In the genomic region with DNA sequence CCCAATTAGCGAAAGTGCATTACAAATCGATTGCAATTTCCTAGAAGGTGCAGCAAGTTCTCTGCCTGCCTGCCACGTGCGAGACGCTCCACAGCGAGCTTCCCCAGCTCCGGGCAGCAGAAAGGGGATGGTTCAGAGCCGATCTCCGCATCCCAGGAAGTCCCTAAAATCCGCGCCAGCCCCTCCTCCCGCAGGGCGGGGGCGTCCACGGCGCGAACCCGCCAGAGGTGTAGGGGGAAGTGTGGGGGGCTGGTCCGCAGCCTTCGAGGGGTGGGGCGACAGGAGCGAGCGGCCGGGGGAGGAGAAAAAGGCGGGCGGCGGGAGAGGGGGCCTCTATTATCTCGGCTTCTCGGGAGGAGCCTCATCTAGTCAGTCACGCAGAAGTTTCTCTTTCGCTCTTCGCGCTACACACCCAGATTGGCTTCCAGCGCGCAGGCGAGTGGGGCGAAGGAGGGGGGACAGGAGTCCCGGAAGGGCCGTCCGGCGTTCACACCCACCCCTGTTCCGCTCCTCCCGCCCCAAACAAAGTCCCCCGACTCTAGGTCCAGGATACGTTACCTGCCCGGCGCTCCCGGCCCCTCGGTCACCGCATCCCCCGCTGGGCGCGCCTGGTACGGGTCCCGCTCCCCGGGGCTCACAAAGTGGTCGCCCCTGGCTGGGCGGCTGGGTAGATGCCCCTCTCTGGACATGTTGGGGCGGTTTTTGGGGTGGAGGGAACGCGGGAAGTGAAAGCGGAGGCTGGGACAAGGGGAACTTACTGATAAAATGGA, we compare ENCODE assay signal across 8 cellular contexts. TPM values are rescaled to one million over a fixed set of nuclear protein-coding genes. Genes with fewer than 3 reads are reported as not detected.
DNase-seq lines count a peak whose midpoint lies in the region; ATAC-seq and TF ChIP-seq lines count a peak whose summit lies in the region.

No MANE protein-coding gene starts in this region.

- TF ChIP-seq CTCF in WTC11 (IDR thresholded peaks at IDR 0.05) (no peak), cardiac fibroblast (IDR thresholded peaks at IDR 0.05; ENCODE audit: low read depth, low read length) (no peak)

- CTCF ChIA-PET in WTC11 (lab: Charles Lee), result interaction anchor here (1.2 to 2.0 kb wide), 2 partner anchors 11 to 94 kb away, joined by 4 to 5 read pairs; a partner anchor contains a TSS

- H3K79me2 ChIP-seq in ACC112 (ENCODE audit: control insufficient read depth, insufficient read depth, low read length, unreplicated experiment), result peaks cover 7% of the 10 kb centered on the region

- no peaks in the 10 kb centered on the region for H3K36me3 Mint-ChIP-seq in WTC11

- H3K27ac ChIP-seq in ACC112 (ENCODE audit: low read depth, low read length), result peak overlapping the region; percentile 100

- H3K36me3 ChIP-seq in ACC112 (ENCODE audit: insufficient read depth, low read length), result no peaks in the 10 kb centered on the region

- H3K27me3 ChIP-seq in ACC112 (ENCODE audit: insufficient read depth, low read length), result no peaks in the 10 kb centered on the region

- H3K9me3 Mint-ChIP-seq in WTC11, result no peaks in the 10 kb centered on the region

- ATAC-seq in GM18870 (IDR thresholded peaks at IDR 0.05; ENCODE audit: unreplicated experiment) (peak; percentile 80), HG03103 (IDR thresholded peaks at IDR 0.05; ENCODE audit: low read depth, unreplicated experiment) (peak; percentile 80), WTC11 (peak; percentile 68)

- peaks cover 46% of the 10 kb centered on the region for H3K27me3 Mint-ChIP-seq in WTC11 (ENCODE audit: low read depth)

- peak overlapping the region; percentile 84 for H3K4me3 Mint-ChIP-seq in WTC11

- peak; percentile 98 for DNase-seq in NCI-H2227 (lab: John Stamatoyannopoulos, UW; ENCODE audit: unreplicated experiment)
- peak; percentile 66 for DNase-seq in WTC11 (ENCODE audit: low spot score)
- peak; percentile 95 to 98 for DNase-seq in cardiac fibroblast (ENCODE audit: low read depth in 2 of 2)
- DNase-seq in iris pigment epithelial cell (ENCODE audit: low read depth), result peak; percentile 94
- peak; percentile 80 to 88 (median 85) for DNase-seq in stimulated activated CD4-positive, alpha-beta T cell treated with anti-CD3 and anti-CD28 coated beads, Interleukin-12 subunit alpha, Interleukin-12 subunit beta, amount 100 ng/mL, for 48 hours (ENCODE audit: low read depth in 2 of 3, low spot score in 1 of 3)

- H3K27ac Mint-ChIP-seq in WTC11, result peak overlapping the region; percentile 87

- H3K4me1 ChIP-seq in ACC112 (ENCODE audit: control insufficient read depth, insufficient read depth, low read length, unreplicated experiment), result peaks cover 34% of the 10 kb centered on the region

- POLR2A ChIA-PET in WTC11 (lab: Charles Lee), result interaction anchor here (0.6 to 2.2 kb wide), 9 partner anchors 8 to 248 kb away, joined by 3 to 6 read pairs (median 3); no protein-coding TSS in a partner anchor

- peak overlapping the region; percentile 98 for H3K4me3 ChIP-seq in ACC112 (ENCODE audit: low read depth, low read length)
- peak overlapping the region; percentile 84 to 91 for H3K4me3 ChIP-seq in cardiac fibroblast (replicated peaks in 1 of 2; ENCODE audit: low read depth in 2 of 2, low read length in 2 of 2)

- peaks cover 39% of the 10 kb centered on the region for H3K4me1 Mint-ChIP-seq in WTC11

- H2AFZ ChIP-seq in ACC112 (ENCODE audit: low read length, unreplicated experiment), result peak overlapping the region; percentile 55

TF ChIP-seq in WTC11, 78 proteins besides CTCF, POLR2A, EP300 and RAD21 (continues in another document):
- TF ChIP-seq CREM (CRISPR knock-in tag; IDR thresholded peaks at IDR 0.05) (peak; percentile 47; the same call in 1 of the 2 replicates), ETV6 (CRISPR knock-in tag; IDR thresholded peaks at IDR 0.05) (no peak), FOXP1 (CRISPR knock-in tag; IDR thresholded peaks at IDR 0.05; ENCODE audit: borderline replicate concordance) (peak; percentile 25; the same call in 1 of the 2 replicates), ZNF416 (CRISPR knock-in tag; IDR thresholded peaks at IDR 0.05) (no peak), SP1 (CRISPR knock-in tag; conservative IDR thresholded peaks at IDR 0.05) (0 out of 2 replicates have a peak, but pooled peaks have one; percentile 50), TEAD1 (CRISPR knock-in tag; IDR thresholded peaks at IDR 0.05) (0 out of 2 replicates have a peak, but pooled peaks have one; percentile 48), ZNF232 (CRISPR knock-in tag; IDR thresholded peaks at IDR 0.05) (0 out of 2 replicates have a peak, but pooled peaks have one; percentile 35), SMAD4 (CRISPR knock-in tag; IDR thresholded peaks at IDR 0.05) (no peak), ZNF423 (CRISPR knock-in tag; IDR thresholded peaks at IDR 0.05) (peak; percentile 79)
- TF ChIP-seq, protein P1, sequence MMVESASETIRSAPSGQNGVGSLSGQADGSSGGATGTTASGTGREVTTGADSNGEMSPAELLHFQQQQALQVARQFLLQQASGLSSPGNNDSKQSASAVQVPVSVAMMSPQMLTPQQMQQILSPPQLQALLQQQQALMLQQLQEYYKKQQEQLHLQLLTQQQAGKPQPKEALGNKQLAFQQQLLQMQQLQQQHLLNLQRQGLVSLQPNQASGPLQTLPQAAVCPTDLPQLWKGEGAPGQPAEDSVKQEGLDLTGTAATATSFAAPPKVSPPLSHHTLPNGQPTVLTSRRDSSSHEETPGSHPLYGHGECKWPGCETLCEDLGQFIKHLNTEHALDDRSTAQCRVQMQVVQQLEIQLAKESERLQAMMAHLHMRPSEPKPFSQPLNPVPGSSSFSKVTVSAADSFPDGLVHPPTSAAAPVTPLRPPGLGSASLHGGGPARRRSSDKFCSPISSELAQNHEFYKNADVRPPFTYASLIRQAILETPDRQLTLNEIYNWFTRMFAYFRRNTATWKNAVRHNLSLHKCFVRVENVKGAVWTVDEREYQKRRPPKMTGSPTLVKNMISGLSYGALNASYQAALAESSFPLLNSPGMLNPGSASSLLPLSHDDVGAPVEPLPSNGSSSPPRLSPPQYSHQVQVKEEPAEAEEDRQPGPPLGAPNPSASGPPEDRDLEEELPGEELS (CRISPR knock-in tag; IDR thresholded peaks at IDR 0.05), result 0 out of 2 replicates have a peak, but pooled peaks have one; percentile 21
- TF ChIP-seq, protein P2, sequence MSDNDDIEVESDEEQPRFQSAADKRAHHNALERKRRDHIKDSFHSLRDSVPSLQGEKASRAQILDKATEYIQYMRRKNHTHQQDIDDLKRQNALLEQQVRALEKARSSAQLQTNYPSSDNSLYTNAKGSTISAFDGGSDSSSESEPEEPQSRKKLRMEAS (CRISPR knock-in tag; IDR thresholded peaks at IDR 0.05), result peak; percentile 80
- TF ChIP-seq, protein P3, sequence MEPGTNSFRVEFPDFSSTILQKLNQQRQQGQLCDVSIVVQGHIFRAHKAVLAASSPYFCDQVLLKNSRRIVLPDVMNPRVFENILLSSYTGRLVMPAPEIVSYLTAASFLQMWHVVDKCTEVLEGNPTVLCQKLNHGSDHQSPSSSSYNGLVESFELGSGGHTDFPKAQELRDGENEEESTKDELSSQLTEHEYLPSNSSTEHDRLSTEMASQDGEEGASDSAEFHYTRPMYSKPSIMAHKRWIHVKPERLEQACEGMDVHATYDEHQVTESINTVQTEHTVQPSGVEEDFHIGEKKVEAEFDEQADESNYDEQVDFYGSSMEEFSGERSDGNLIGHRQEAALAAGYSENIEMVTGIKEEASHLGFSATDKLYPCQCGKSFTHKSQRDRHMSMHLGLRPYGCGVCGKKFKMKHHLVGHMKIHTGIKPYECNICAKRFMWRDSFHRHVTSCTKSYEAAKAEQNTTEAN (CRISPR knock-in tag; IDR thresholded peaks at IDR 0.05), result 0 out of 2 replicates have a peak, but pooled peaks have one; percentile 22
- TF ChIP-seq, protein P4, sequence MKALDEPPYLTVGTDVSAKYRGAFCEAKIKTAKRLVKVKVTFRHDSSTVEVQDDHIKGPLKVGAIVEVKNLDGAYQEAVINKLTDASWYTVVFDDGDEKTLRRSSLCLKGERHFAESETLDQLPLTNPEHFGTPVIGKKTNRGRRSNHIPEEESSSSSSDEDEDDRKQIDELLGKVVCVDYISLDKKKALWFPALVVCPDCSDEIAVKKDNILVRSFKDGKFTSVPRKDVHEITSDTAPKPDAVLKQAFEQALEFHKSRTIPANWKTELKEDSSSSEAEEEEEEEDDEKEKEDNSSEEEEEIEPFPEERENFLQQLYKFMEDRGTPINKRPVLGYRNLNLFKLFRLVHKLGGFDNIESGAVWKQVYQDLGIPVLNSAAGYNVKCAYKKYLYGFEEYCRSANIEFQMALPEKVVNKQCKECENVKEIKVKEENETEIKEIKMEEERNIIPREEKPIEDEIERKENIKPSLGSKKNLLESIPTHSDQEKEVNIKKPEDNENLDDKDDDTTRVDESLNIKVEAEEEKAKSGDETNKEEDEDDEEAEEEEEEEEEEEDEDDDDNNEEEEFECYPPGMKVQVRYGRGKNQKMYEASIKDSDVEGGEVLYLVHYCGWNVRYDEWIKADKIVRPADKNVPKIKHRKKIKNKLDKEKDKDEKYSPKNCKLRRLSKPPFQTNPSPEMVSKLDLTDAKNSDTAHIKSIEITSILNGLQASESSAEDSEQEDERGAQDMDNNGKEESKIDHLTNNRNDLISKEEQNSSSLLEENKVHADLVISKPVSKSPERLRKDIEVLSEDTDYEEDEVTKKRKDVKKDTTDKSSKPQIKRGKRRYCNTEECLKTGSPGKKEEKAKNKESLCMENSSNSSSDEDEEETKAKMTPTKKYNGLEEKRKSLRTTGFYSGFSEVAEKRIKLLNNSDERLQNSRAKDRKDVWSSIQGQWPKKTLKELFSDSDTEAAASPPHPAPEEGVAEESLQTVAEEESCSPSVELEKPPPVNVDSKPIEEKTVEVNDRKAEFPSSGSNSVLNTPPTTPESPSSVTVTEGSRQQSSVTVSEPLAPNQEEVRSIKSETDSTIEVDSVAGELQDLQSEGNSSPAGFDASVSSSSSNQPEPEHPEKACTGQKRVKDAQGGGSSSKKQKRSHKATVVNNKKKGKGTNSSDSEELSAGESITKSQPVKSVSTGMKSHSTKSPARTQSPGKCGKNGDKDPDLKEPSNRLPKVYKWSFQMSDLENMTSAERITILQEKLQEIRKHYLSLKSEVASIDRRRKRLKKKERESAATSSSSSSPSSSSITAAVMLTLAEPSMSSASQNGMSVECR (CRISPR knock-in tag; IDR thresholded peaks at IDR 0.05; ENCODE audit: borderline replicate concordance), result peak; percentile 15; the same call in 1 of the 2 replicates
- TF ChIP-seq, protein P5, sequence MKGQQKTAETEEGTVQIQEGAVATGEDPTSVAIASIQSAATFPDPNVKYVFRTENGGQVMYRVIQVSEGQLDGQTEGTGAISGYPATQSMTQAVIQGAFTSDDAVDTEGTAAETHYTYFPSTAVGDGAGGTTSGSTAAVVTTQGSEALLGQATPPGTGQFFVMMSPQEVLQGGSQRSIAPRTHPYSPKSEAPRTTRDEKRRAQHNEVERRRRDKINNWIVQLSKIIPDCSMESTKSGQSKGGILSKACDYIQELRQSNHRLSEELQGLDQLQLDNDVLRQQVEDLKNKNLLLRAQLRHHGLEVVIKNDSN (CRISPR knock-in tag; IDR thresholded peaks at IDR 0.05), result no peak

RNA-seq across cellular contexts. Expression of a gene that starts 9.1 kb away (rescaled TPM):
- 0.66 to 0.69 TPM (median 0.66 TPM) in 3 replicates for total RNA-seq in WTC11 (2021)

Comparison
In these comparisons a context has a peak if more than half of its experiments do, and no peak if none do; other contexts are left out.
1. Peak in every context shown above with its lines: DNase-seq, ATAC-seq, H3K4me3 ChIP-seq and H3K27ac ChIP-seq.